ENCODE assay signal across 8 cellular contexts in the genomic region with DNA sequence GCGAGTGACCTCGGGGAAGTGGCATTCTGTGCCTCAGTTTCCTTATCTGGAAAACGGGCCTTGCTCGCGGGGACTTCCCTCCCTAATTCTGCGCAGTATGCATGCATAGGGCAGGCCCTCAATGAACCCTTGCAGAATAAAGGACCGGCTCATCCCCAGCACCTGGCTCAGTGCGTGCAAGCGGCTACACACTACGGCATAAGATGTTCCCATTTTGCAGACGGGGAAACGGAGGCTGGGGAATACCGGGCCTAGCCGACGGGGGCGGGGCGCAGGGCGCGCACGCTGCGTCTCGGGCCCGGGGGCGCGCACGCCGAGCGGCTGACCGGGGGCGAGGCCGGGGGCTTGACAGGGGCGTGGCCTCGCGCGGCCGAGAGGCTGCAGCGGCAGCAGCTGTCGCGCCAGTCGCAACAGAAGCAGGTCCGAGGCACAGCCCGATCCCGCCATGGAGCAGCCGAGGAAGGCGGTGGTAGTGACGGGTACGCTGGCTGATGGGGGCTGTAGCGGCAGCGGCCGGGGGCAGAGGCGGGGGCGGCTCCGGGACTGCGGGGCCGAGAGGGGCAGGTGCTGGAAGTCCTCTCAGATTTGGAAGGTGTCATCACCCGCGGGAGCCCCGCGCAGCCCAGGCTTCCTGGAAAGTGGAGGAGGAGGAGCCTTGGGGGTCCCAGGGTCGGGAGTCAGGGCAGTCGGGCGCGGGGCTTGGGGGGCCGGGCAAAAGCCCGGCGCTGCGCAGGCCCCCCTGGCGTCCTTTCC. TPM values are rescaled to one million over a fixed set of nuclear protein-coding genes. Genes with fewer than 3 reads are reported as not detected.
A peak's percentile ranks its signal among the peaks of the same experiment; 100 is the strongest.
DNase-seq lines count a peak whose midpoint lies in the region; ATAC-seq and TF ChIP-seq lines count a peak whose summit lies in the region.

TSS of gene PGPEP1 (plus strand) at position 362 of the 753 bp plus-strand sequence. CDS start at position 446, 84 bp downstream.

- H3K4me1 Mint-ChIP-seq in immature natural killer cell = peaks cover 25 to 27% of the 10 kb centered on the region in 2 donors

- H3K9me3 ChIP-seq in MG63 (no peaks in the 10 kb centered on the region), mammary epithelial cell (replicated peaks; ENCODE audit: insufficient read depth, low read length) (no peaks in the 10 kb centered on the region)

- in situ Hi-C loops in mammary epithelial cell (cut with MboI; ENCODE audit: low sequenced_read_pairs in 2 of 2) = loop anchor here in 1 of 2 donors (10.0 kb wide), 1 partner anchor 64 kb away; no protein-coding TSS in a partner anchor

- H3K27me3 ChIP-seq in MG63 (no peaks in the 10 kb centered on the region), mammary epithelial cell (ENCODE audit: insufficient read depth, low read length) (no peaks in the 10 kb centered on the region)

- ATAC-seq in HG02571 (IDR thresholded peaks at IDR 0.05; ENCODE audit: unreplicated experiment) = no peak

- H3K36me3 ChIP-seq in MG63 = no peaks in the 10 kb centered on the region
- no peaks in the 10 kb centered on the region for H3K36me3 ChIP-seq in mammary epithelial cell (ENCODE audit: insufficient read depth, low read length)

- peak within 1 kb of the TSS; percentile 97 for H3K4me2 ChIP-seq in mammary epithelial cell (ENCODE audit: insufficient read depth, low read depth, low read length)

- intact Hi-C loops in mammary epithelial cell (cut with micrococcal nuclease) = no loop called here

- H2AFZ ChIP-seq in mammary epithelial cell (ENCODE audit: low read depth, low read length) = peak within 1 kb of the TSS; percentile 83

- H3K4me3 ChIP-seq in MG63 (peak within 1 kb of the TSS; percentile 62), mammary epithelial cell (replicated peaks in 1 of 3; ENCODE audit: insufficient read depth in 1 of 3, low read depth in 2 of 3, low read length in 3 of 3) (peak within 1 kb of the TSS; percentile 61 to 72 (median 64)), skin epidermis (peak within 1 kb of the TSS; percentile 54 to 84 (median 79))

- peak; percentile 57 for TF ChIP-seq POLR2A in GM19193 (IDR thresholded peaks at IDR 0.05; ENCODE audit: extremely low read depth, insufficient read depth, insufficient read length)

- no TSS peak for BruUV-seq in mammary epithelial cell (replicated peaks; lab: Mats Ljungman, UMichigan)

- dilution Hi-C loops in mammary epithelial cell (cut with HindIII; ENCODE audit: low sequenced_read_pairs) = no loop called here

- CTCF ChIA-PET in mammary epithelial cell (lab: Charles Lee; ENCODE audit: low non-redundant PET) = no interaction called here

- peaks cover 18% of the 10 kb centered on the region for H3K4me1 ChIP-seq in mammary epithelial cell (ENCODE audit: insufficient read depth, low read length)

- peak; percentile 95 for DNase-seq in AG20443 (ENCODE audit: low spot score)
- DNase-seq in MG63 = peak; percentile 65
- no peak for DNase-seq in mammary epithelial cell
- DNase-seq in immature natural killer cell = peak; percentile 67 to 75 (median 70)

- H3K27ac ChIP-seq in VCaP (peak within 1 kb of the TSS; percentile 65; the same call in 1 of the 2 replicates), mammary epithelial cell (ENCODE audit: insufficient read depth, low read depth, low read length) (no peak within 1 kb of the TSS), skin epidermis (peak within 1 kb of the TSS; percentile 28 to 84 (median 66))

- no peaks in the 10 kb centered on the region for H4K20me1 ChIP-seq in mammary epithelial cell (ENCODE audit: insufficient read depth, low read length)

- peaks cover 0 to 6% (median 5%) of the 10 kb centered on the region in 3 donors for H3K36me3 Mint-ChIP-seq in immature natural killer cell

- peaks cover 0 to 3% (median 2%) of the 10 kb centered on the region in 3 donors for H3K27me3 Mint-ChIP-seq in immature natural killer cell (ENCODE audit: low read depth in 3 of 3)

- peak within 1 kb of the TSS; percentile 87 to 94 (median 92) for H3K27ac Mint-ChIP-seq in immature natural killer cell

- no peaks in the 10 kb centered on the region for H3K9me3 Mint-ChIP-seq in immature natural killer cell

- no peak for TF ChIP-seq CTCF in VCaP (conservative IDR thresholded peaks at IDR 0.05)
- no peak for TF ChIP-seq CTCF in mammary epithelial cell (conservative IDR thresholded peaks at IDR 0.05 in 1 of 2, IDR thresholded peaks at IDR 0.05 in 1 of 2; ENCODE audit: extremely low read depth in 1 of 2, insufficient read depth in 1 of 2, low read depth in 1 of 2, low read length in 2 of 2)

- H3K79me2 ChIP-seq in mammary epithelial cell (ENCODE audit: insufficient read depth, low read length) = no peaks in the 10 kb centered on the region

- H3K9ac ChIP-seq in mammary epithelial cell (ENCODE audit: insufficient read depth, low read length) = no peak within 1 kb of the TSS

- H3K4me3 Mint-ChIP-seq in immature natural killer cell = peak within 1 kb of the TSS; percentile 87 to 97 (median 92)

- 19% methylated on average over 16 of the region's 68 CpGs for WGBS in mammary epithelial cell (ENCODE audit: low coverage, missing lambda C conversion rate)

RNA-seq across cellular contexts. Expression of gene PGPEP1, which starts in this region (rescaled TPM):
- total RNA-seq in MG63 (2014; rRNA removed; shearing (Covaris generic); ENCODE audit: low replicate concordance) = 5.5 and 11.2 TPM in 2 replicates
- 10 to 100 TPM; 16.3 to 18.7 TPM for total RNA-seq in mammary epithelial cell
- polyA plus RNA-seq in mammary epithelial cell (4.5 TPM), immature natural killer cell (10 to 100 TPM in 2 of 3 donors, 1 to 10 TPM in 1; 8.2 to 20.6 (median 17.5) TPM)
- 7.3 TPM for polyA minus RNA-seq in mammary epithelial cell
